In genomic region chr12:125187780-125188741, GRCh38 we compare ENCODE assay signal across 1 cellular context.
TF ChIP-seq lines count a peak whose summit lies in the region.

No MANE protein-coding gene starts in this region.

TF ChIP-seq in SK-N-SH, 30 proteins besides CTCF, POLR2A, EP300 and RAD21 (continued from another document):
- TF ChIP-seq REST (IDR thresholded peaks at IDR 0.05; ENCODE audit: low read depth, low read length) = no peak
- no peak; the same call in 1 of the 2 replicates for TF ChIP-seq EZH2phosphoT487 (IDR thresholded peaks at IDR 0.05; ENCODE audit: borderline replicate concordance, low read depth)
- TF ChIP-seq JUND (IDR thresholded peaks at IDR 0.05) = no peak
- TF ChIP-seq USF1 (IDR thresholded peaks at IDR 0.05; ENCODE audit: borderline replicate concordance, low read depth) = no peak
- TF ChIP-seq NRF1 (IDR thresholded peaks at IDR 0.05; ENCODE audit: low read depth, low read length) = no peak
- TF ChIP-seq CHD2 (IDR thresholded peaks at IDR 0.05; ENCODE audit: low read length, partially characterized antibody) = no peak
- TF ChIP-seq SMC3 (IDR thresholded peaks at IDR 0.05; ENCODE audit: low read depth, low read length) = no peak
- TF ChIP-seq GATA2 (CRISPR knock-in tag; IDR thresholded peaks at IDR 0.05) = no peak
- no peak for TF ChIP-seq TCF12 (IDR thresholded peaks at IDR 0.05)
- TF ChIP-seq RFX5 (IDR thresholded peaks at IDR 0.05; ENCODE audit: low read length) = no peak
- TF ChIP-seq MEF2A (IDR thresholded peaks at IDR 0.05; ENCODE audit: borderline replicate concordance, low read depth) = no peak
- no peak for TF ChIP-seq IRF3 (IDR thresholded peaks at IDR 0.05; ENCODE audit: low read depth, low read length)
- TF ChIP-seq RXRA (IDR thresholded peaks at IDR 0.05; ENCODE audit: borderline replicate concordance, low read depth) = no peak
- TF ChIP-seq TAF1 (IDR thresholded peaks at IDR 0.05; ENCODE audit: borderline replicate concordance, low read depth, low read length) = no peak
- TF ChIP-seq PBX3 (IDR thresholded peaks at IDR 0.05) = no peak
